Comparison of ENCODE assay signal across 1 cellular context in genomic region chr1:112893288-112894009, GRCh38.
TF ChIP-seq lines count a peak whose summit lies in the region.

No MANE protein-coding gene starts in this region.

TF ChIP-seq in K562, 482 proteins besides CTCF, POLR2A, EP300 and RAD21 (continued from another document and continues in another):
- TF ChIP-seq E2F8 (IDR thresholded peaks at IDR 0.05; ENCODE audit: low read depth, partially characterized antibody) (no peak), RREB1 (CRISPR knock-in tag; IDR thresholded peaks at IDR 0.05) (no peak), ATF1 (CRISPR knock-in tag; IDR thresholded peaks at IDR 0.05) (no peak), ATF1 (tag; IDR thresholded peaks at IDR 0.05) (0 out of 2 replicates have a peak, but pooled peaks have one; percentile 10), NFIX (CRISPR knock-in tag; IDR thresholded peaks at IDR 0.05; ENCODE audit: low read depth) (peak; percentile 80; the same call in 1 of the 2 replicates), TEAD4 (IDR thresholded peaks at IDR 0.05; ENCODE audit: low read length) (peak; percentile 84), TEAD4 (CRISPR knock-in tag; IDR thresholded peaks at IDR 0.05; ENCODE audit: borderline replicate concordance) (no peak), PML (IDR thresholded peaks at IDR 0.05; ENCODE audit: low read length) (peak; percentile 61; the same call in 1 of the 2 replicates), SMARCE1 (IDR thresholded peaks at IDR 0.05) (peak; percentile 52; the same call in 1 of the 2 replicates), THAP12 (CRISPR knock-in tag; IDR thresholded peaks at IDR 0.05) (no peak), PHF21A (IDR thresholded peaks at IDR 0.05; ENCODE audit: borderline replicate concordance, low read depth) (no peak), NFXL1 (CRISPR knock-in tag; IDR thresholded peaks at IDR 0.05) (no peak), NR0B1 (IDR thresholded peaks at IDR 0.05; ENCODE audit: partially characterized antibody) (no peak), ZNF778 (CRISPR knock-in tag; IDR thresholded peaks at IDR 0.05) (no peak), CHCHD3 (CRISPR knock-in tag; IDR thresholded peaks at IDR 0.05) (no peak), NFIC (IDR thresholded peaks at IDR 0.05) (peak; percentile 92), ZNF274 (IDR thresholded peaks at IDR 0.05; ENCODE audit: borderline replicate concordance, low read depth, low read length) (no peak), RBM17 (IDR thresholded peaks at IDR 0.05; ENCODE audit: borderline replicate concordance, low read depth, low read length) (no peak), VEZF1 (CRISPR knock-in tag; IDR thresholded peaks at IDR 0.05) (peak; percentile 44; the same call in 1 of the 2 replicates), ZNF174 (CRISPR knock-in tag; IDR thresholded peaks at IDR 0.05) (no peak), KLF6 (CRISPR knock-in tag; IDR thresholded peaks at IDR 0.05; ENCODE audit: borderline replicate concordance) (no peak), TAF7 (tag; IDR thresholded peaks at IDR 0.05) (no peak), CBFA2T2 (conservative IDR thresholded peaks at IDR 0.05) (peak; percentile 90), CTBP1 (IDR thresholded peaks at IDR 0.05; ENCODE audit: borderline replicate concordance) (no peak), TBL1XR1 (IDR thresholded peaks at IDR 0.05; ENCODE audit: low read length in 2 of 2) (0 out of 4 replicates have a peak, but pooled peaks of 1 of the 2 experiments have one; percentile 19)
- TF ChIP-seq, protein P1, sequence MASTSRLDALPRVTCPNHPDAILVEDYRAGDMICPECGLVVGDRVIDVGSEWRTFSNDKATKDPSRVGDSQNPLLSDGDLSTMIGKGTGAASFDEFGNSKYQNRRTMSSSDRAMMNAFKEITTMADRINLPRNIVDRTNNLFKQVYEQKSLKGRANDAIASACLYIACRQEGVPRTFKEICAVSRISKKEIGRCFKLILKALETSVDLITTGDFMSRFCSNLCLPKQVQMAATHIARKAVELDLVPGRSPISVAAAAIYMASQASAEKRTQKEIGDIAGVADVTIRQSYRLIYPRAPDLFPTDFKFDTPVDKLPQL (IDR thresholded peaks at IDR 0.05; ENCODE audit: extremely low read depth, insufficient read length), result no peak
- TF ChIP-seq, protein P2, sequence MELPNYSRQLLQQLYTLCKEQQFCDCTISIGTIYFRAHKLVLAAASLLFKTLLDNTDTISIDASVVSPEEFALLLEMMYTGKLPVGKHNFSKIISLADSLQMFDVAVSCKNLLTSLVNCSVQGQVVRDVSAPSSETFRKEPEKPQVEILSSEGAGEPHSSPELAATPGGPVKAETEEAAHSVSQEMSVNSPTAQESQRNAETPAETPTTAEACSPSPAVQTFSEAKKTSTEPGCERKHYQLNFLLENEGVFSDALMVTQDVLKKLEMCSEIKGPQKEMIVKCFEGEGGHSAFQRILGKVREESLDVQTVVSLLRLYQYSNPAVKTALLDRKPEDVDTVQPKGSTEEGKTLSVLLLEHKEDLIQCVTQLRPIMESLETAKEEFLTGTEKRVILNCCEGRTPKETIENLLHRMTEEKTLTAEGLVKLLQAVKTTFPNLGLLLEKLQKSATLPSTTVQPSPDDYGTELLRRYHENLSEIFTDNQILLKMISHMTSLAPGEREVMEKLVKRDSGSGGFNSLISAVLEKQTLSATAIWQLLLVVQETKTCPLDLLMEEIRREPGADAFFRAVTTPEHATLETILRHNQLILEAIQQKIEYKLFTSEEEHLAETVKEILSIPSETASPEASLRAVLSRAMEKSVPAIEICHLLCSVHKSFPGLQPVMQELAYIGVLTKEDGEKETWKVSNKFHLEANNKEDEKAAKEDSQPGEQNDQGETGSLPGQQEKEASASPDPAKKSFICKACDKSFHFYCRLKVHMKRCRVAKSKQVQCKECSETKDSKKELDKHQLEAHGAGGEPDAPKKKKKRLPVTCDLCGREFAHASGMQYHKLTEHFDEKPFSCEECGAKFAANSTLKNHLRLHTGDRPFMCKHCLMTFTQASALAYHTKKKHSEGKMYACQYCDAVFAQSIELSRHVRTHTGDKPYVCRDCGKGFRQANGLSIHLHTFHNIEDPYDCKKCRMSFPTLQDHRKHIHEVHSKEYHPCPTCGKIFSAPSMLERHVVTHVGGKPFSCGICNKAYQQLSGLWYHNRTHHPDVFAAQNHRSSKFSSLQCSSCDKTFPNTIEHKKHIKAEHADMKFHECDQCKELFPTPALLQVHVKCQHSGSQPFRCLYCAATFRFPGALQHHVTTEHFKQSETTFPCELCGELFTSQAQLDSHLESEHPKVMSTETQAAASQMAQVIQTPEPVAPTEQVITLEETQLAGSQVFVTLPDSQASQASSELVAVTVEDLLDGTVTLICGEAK (IDR thresholded peaks at IDR 0.05), result no peak
- TF ChIP-seq, protein P2 (CRISPR knock-in tag; IDR thresholded peaks at IDR 0.05), result no peak
- TF ChIP-seq, protein P3, sequence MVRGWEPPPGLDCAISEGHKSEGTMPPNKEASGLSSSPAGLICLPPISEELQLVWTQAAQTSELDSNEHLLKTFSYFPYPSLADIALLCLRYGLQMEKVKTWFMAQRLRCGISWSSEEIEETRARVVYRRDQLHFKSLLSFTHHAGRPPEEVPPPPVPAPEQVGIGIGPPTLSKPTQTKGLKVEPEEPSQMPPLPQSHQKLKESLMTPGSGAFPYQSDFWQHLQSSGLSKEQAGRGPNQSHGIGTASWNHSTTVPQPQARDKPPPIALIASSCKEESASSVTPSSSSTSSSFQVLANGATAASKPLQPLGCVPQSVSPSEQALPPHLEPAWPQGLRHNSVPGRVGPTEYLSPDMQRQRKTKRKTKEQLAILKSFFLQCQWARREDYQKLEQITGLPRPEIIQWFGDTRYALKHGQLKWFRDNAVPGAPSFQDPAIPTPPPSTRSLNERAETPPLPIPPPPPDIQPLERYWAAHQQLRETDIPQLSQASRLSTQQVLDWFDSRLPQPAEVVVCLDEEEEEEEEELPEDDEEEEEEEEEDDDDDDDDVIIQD (CRISPR knock-in tag; IDR thresholded peaks at IDR 0.05), result no peak
